In genomic region chr4:17614416-17615299, GRCh38 we compare ENCODE assay signal across 8 cellular contexts. TPM values are rescaled to one million over a fixed set of nuclear protein-coding genes. Genes with fewer than 3 reads are reported as not detected.
DNase-seq lines count a peak whose midpoint lies in the region; TF ChIP-seq lines count a peak whose summit lies in the region.

MED28 (plus strand) TSS chr4:17614641; CDS start chr4:17614655, 14 bp downstream.

- peak; percentile 89 for TF ChIP-seq POLR2A in Raji (IDR thresholded peaks at IDR 0.05; ENCODE audit: insufficient read depth, low read depth, low read length)

- H3K4me3 ChIP-seq in LNCaP clone FGC (ENCODE audit: low read depth, low read length) (peak within 1 kb of the TSS; percentile 94), fibroblast of the aortic adventitia (ENCODE audit: low read depth, low read length) (peak within 1 kb of the TSS; percentile 98)

- DNase-seq in EL (peak; percentile 96), GOT3 (lab: John Stamatoyannopoulos, UW) (peak; percentile 85), LNCaP clone FGC (ENCODE audit: low read depth) (peak; percentile 80), fibroblast of the aortic adventitia (ENCODE audit: low read depth) (peak; percentile 97)
- peak; percentile 92 for DNase-seq in activated T-helper 9 cell treated with anti-CD3 and anti-CD28 coated beads, Interleukin-2, amount 50 U/mL, for 16 hours (ENCODE audit: low read depth)

- H3K27me3 Mint-ChIP-seq in nephron (ENCODE audit: low read depth) = no peaks in the 10 kb centered on the region
- H3K27me3 Mint-ChIP-seq in stimulated activated naive CD8-positive, alpha-beta T cell treated with anti-CD3 and anti-CD28 coated beads, Interleukin-15, Interleukin-2, amounts not matched to agents 100 ng/mL and 50 ng/mL, for 24 hours = no peaks in the 10 kb centered on the region

- H3K9me3 Mint-ChIP-seq in nephron = no peaks in the 10 kb centered on the region
- no peaks in the 10 kb centered on the region for H3K9me3 Mint-ChIP-seq in stimulated activated naive CD8-positive, alpha-beta T cell treated with anti-CD3 and anti-CD28 coated beads, Interleukin-15, Interleukin-2, amounts not matched to agents 100 ng/mL and 50 ng/mL, for 24 hours

- peak within 1 kb of the TSS; percentile 98 to 99 (median 98) for H3K4me3 Mint-ChIP-seq in nephron
- peak within 1 kb of the TSS; percentile 100 for H3K4me3 Mint-ChIP-seq in stimulated activated naive CD8-positive, alpha-beta T cell treated with anti-CD3 and anti-CD28 coated beads, Interleukin-15, Interleukin-2, amounts not matched to agents 100 ng/mL and 50 ng/mL, for 24 hours

- peak within 1 kb of the TSS; percentile 92 to 95 (median 93) for H3K27ac Mint-ChIP-seq in nephron
- H3K27ac Mint-ChIP-seq in stimulated activated naive CD8-positive, alpha-beta T cell treated with anti-CD3 and anti-CD28 coated beads, Interleukin-15, Interleukin-2, amounts not matched to agents 100 ng/mL and 50 ng/mL, for 24 hours = peak within 1 kb of the TSS; percentile 99

- peaks cover 18% of the 10 kb centered on the region for H3K36me3 Mint-ChIP-seq in nephron (ENCODE audit: low read depth)
- H3K36me3 Mint-ChIP-seq in stimulated activated naive CD8-positive, alpha-beta T cell treated with anti-CD3 and anti-CD28 coated beads, Interleukin-15, Interleukin-2, amounts not matched to agents 100 ng/mL and 50 ng/mL, for 24 hours (ENCODE audit: low read depth) = peaks cover 40% of the 10 kb centered on the region

- TF ChIP-seq CTCF in LNCaP clone FGC (IDR thresholded peaks at IDR 0.05; ENCODE audit: control insufficient read depth, extremely low read depth, insufficient read depth) (no peak), fibroblast of the aortic adventitia (IDR thresholded peaks at IDR 0.05; ENCODE audit: insufficient read depth, low read length) (peak; percentile 2), nephron (IDR thresholded peaks at IDR 0.05; ENCODE audit: unreplicated experiment in 3 of 3) (peak in 1 of 3 experiments; percentile 26)

- peaks cover 31% of the 10 kb centered on the region for H3K4me1 Mint-ChIP-seq in nephron
- peaks cover 40% of the 10 kb centered on the region for H3K4me1 Mint-ChIP-seq in stimulated activated naive CD8-positive, alpha-beta T cell treated with anti-CD3 and anti-CD28 coated beads, Interleukin-15, Interleukin-2, amounts not matched to agents 100 ng/mL and 50 ng/mL, for 24 hours (ENCODE audit: low read depth)

RNA-seq across cellular contexts. Expression of gene MED28, which starts in this region (rescaled TPM):
- 10.0 and 11.4 TPM in 2 replicates for total RNA-seq in fibroblast of the aortic adventitia (ENCODE audit: low replicate concordance)

Comparison
In these comparisons a context has a peak if more than half of its experiments do, and no peak if none do; other contexts are left out.
1. Peak in every context shown above with its lines: DNase-seq and H3K4me3 ChIP-seq.